Comparison of ENCODE assay signal across 23 cellular contexts in genomic region chr5:72114629-72115028, GRCh38.
"Had no signal": no experiment of that assay in that cellular context is flagged by ENCODE, and none has a peak within 500 bp of the region (broad histone marks: within the 10 kb centered on the region; RNA-seq: fewer than 3 reads in every experiment).

No MANE protein-coding gene starts in this region.

- H3K36me3 Mint-ChIP-seq: activated CD4-positive, alpha-beta memory T cell treated with anti-CD3 and anti-CD28 coated beads for 36 hours; activated naive CD4-positive, alpha-beta T cell treated with anti-CD3 and anti-CD28 coated beads, Interleukin-2, amount 10 ng/mL, durations not matched to agents 7 days and 5 days; activated naive CD8-positive, alpha-beta T cell treated with anti-CD3 and anti-CD28 coated beads for 36 hours had no signal

- H3K27me3 ChIP-seq: Peyer's patch, SJCRH30 had no signal

- H3K36me3 ChIP-seq: Peyer's patch had no signal

- FAIRE-seq: bronchial epithelial cell had no signal

- H3K4me3 Mint-ChIP-seq: activated CD4-positive, alpha-beta memory T cell treated with anti-CD3 and anti-CD28 coated beads for 36 hours; activated CD4-positive, alpha-beta T cell treated with anti-CD3 and anti-CD28 coated beads, Interleukin-2, amount 10 ng/mL, durations not matched to agents 7 days and 5 days; activated naive CD4-positive, alpha-beta T cell treated with anti-CD3 and anti-CD28 coated beads, Interleukin-2, amount 10 ng/mL, durations not matched to agents 7 days and 5 days; activated naive CD8-positive, alpha-beta T cell treated with anti-CD3 and anti-CD28 coated beads for 36 hours; activated T-helper 17 cell treated with anti-CD3 and anti-CD28 coated beads, Interleukin-2, amount 50 U/mL, for 72 hours; T-helper 17 cell; WTC11 had no signal

- H3K4me3 ChIP-seq: Peyer's patch, SJCRH30 had no signal

- H3K4me1 ChIP-seq: Peyer's patch, SJCRH30 had no signal

- H3K9me3 Mint-ChIP-seq: activated CD4-positive, alpha-beta memory T cell treated with anti-CD3 and anti-CD28 coated beads for 36 hours; activated CD4-positive, alpha-beta T cell treated with anti-CD3 and anti-CD28 coated beads, Interleukin-2, amount 10 ng/mL, durations not matched to agents 7 days and 5 days; activated naive CD4-positive, alpha-beta T cell treated with anti-CD3 and anti-CD28 coated beads, Interleukin-2, amount 10 ng/mL, durations not matched to agents 7 days and 5 days; activated naive CD8-positive, alpha-beta T cell treated with anti-CD3 and anti-CD28 coated beads for 36 hours; activated T-helper 17 cell treated with anti-CD3 and anti-CD28 coated beads, Interleukin-2, amount 50 U/mL, for 72 hours had no signal

- DNase-seq: activated CD4-positive, alpha-beta memory T cell treated with anti-CD3 and anti-CD28 coated beads for 36 hours; activated CD4-positive, alpha-beta T cell treated with anti-CD3 and anti-CD28 coated beads for 1 hour; activated CD4-positive, alpha-beta T cell treated with anti-CD3 and anti-CD28 coated beads, Interleukin-2, amount 10 ng/mL, durations not matched to agents 7 days and 5 days; activated CD8-positive, alpha-beta memory T cell treated with anti-CD3 and anti-CD28 coated beads for 24 hours; activated gamma-delta T cell; activated naive CD4-positive, alpha-beta T cell treated with anti-CD3 and anti-CD28 coated beads, Interleukin-2, amount 10 ng/mL, durations not matched to agents 7 days and 5 days; activated naive CD8-positive, alpha-beta T cell treated with anti-CD3 and anti-CD28 coated beads for 36 hours; activated T-cell treated with anti-CD3 and anti-CD28 coated beads for 4 hours; activated T-cell treated with anti-CD3 and anti-CD28 coated beads, Interleukin-2, amount 50 U/mL, for 48 hours; NCI-H1105 treated with DMSO at 0.1 percent for 48 hours; NCI-H1436 treated with DMSO at 0.1 percent for 48 hours; NCI-H187; NCI-H2081; NCI-H510A treated with DMSO at 0.1 percent for 48 hours; Peyer's patch; Right ventricle myocardium superior; SJCRH30; T-helper 17 cell; T-helper 9 cell had no signal

- H3K27ac Mint-ChIP-seq: activated CD4-positive, alpha-beta memory T cell treated with anti-CD3 and anti-CD28 coated beads for 36 hours; activated CD4-positive, alpha-beta T cell treated with anti-CD3 and anti-CD28 coated beads, Interleukin-2, amount 10 ng/mL, durations not matched to agents 7 days and 5 days; activated naive CD4-positive, alpha-beta T cell treated with anti-CD3 and anti-CD28 coated beads, Interleukin-2, amount 10 ng/mL, durations not matched to agents 7 days and 5 days; activated naive CD8-positive, alpha-beta T cell treated with anti-CD3 and anti-CD28 coated beads for 36 hours; activated T-helper 17 cell treated with anti-CD3 and anti-CD28 coated beads, Interleukin-2, amount 50 U/mL, for 72 hours; T-helper 17 cell had no signal

- H3K27ac ChIP-seq: Peyer's patch, RWPE1, SJCRH30 had no signal

- H3K4me1 Mint-ChIP-seq: activated CD4-positive, alpha-beta T cell treated with anti-CD3 and anti-CD28 coated beads, Interleukin-2, amount 10 ng/mL, durations not matched to agents 7 days and 5 days; activated naive CD4-positive, alpha-beta T cell treated with anti-CD3 and anti-CD28 coated beads, Interleukin-2, amount 10 ng/mL, durations not matched to agents 7 days and 5 days; activated naive CD8-positive, alpha-beta T cell treated with anti-CD3 and anti-CD28 coated beads for 36 hours; activated T-helper 17 cell treated with anti-CD3 and anti-CD28 coated beads, Interleukin-2, amount 50 U/mL, for 72 hours; T-helper 17 cell had no signal

- H3K9me3 ChIP-seq: Peyer's patch, SJCRH30 had no signal
